29 cellular contexts compared by ENCODE assay signal in the genomic region with DNA sequence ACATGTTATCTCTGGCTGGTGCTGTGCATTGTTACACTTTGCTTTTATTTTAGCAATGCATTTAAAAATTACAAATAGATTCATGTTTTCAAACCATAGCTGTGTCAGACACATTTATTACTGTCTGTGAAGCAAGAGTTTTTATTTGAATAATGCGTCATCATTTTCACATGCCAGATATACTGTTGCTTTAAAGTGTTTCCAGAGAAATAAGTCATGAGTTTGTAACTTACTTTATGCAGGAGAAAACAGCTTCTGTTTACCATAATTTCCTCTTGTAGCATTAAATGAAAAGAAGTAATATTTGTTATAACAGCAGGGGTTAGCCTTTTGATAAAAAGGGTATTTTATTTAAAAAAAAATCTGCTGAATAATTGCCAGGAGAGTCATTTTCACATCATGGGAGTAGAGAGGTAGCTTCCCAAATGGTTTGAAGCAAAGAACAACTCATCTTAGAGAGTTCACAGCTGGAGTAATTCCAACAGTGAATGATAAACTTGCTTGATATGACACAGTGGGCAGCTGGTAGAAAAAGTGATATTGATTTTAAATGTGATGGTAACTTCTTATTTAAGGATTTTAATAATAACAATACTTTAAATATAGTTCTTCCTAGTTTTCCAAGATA.
A peak's percentile ranks its signal among the peaks of the same experiment; 100 is the strongest.
DNase-seq lines count a peak whose midpoint lies in the region; ATAC-seq and TF ChIP-seq lines count a peak whose summit lies in the region.
"Had no signal": no experiment of that assay in that cellular context is flagged by ENCODE, and none has a peak within 500 bp of the region (broad histone marks: within the 10 kb centered on the region; RNA-seq: fewer than 3 reads in every experiment).

No MANE protein-coding gene starts in this region.

- H4K20me1 ChIP-seq in GM23338 (replicated peaks; ENCODE audit: insufficient read depth), result no peaks in the 10 kb centered on the region
- H4K20me1 ChIP-seq: BLaER1 had no signal

- H3K36me3 ChIP-seq in Panc1 (ENCODE audit: control insufficient read depth, insufficient read depth, low read length), result no peaks in the 10 kb centered on the region
- H3K36me3 ChIP-seq in A673 (ENCODE audit: insufficient read depth, low read length, poor library complexity, severe bottlenecking), result no peaks in the 10 kb centered on the region
- no peaks in the 10 kb centered on the region for H3K36me3 ChIP-seq in GM23338 (ENCODE audit: insufficient read depth)
- H3K36me3 ChIP-seq: BLaER1, gastroesophageal sphincter, MG63, thoracic aorta had no signal

- no peak overlapping the region for H2AFZ ChIP-seq in GM23338
- H2AFZ ChIP-seq: hepatocyte had no signal

- H3K4me3 ChIP-seq in Panc1 (ENCODE audit: low read depth in 2 of 2, low read length in 2 of 2) (no peak overlapping the region), A673 (ENCODE audit: low read depth, low read length, poor library complexity, severe bottlenecking) (no peak overlapping the region), GM23338 (no peak overlapping the region)
- H3K4me3 ChIP-seq: BLaER1, gastroesophageal sphincter, GM12878, hepatocyte, MG63, smooth muscle cell, thoracic aorta had no signal

- H3K79me2 ChIP-seq in GM23338 (replicated peaks; ENCODE audit: insufficient read depth), result no peaks in the 10 kb centered on the region
- H3K79me2 ChIP-seq: hepatocyte had no signal

- DNase-seq in COLO829 (ENCODE audit: low spot score), result peak; percentile 12
- peak; percentile 75 for DNase-seq in Panc1 (ENCODE audit: low read depth, low spot score)
- peak; percentile 46 for DNase-seq in epithelial cell of prostate (ENCODE audit: low read depth, low spot score)
- DNase-seq in kidney tubule cell (ENCODE audit: low spot score), result peak; percentile 35
- no peak for DNase-seq in A673 (ENCODE audit: low spot score)
- DNase-seq in glomerular visceral epithelial cell (ENCODE audit: extremely low spot score), result no peak
- DNase-seq in GM23338 (ENCODE audit: low spot score), result no peak
- no peak for DNase-seq in AG08395 (ENCODE audit: low spot score)
- DNase-seq: activated CD4-positive, CD25-positive, alpha-beta regulatory T cell treated with anti-CD3 and anti-CD28 coated beads, Interleukin-2, amount 50 U/mL, for 72 hours; activated CD8-positive, alpha-beta memory T cell treated with anti-CD3 and anti-CD28 coated beads, Interleukin-2, amount 50 U/mL, for 48 hours; activated CD8-positive, alpha-beta T cell treated with anti-CD3 and anti-CD28 coated beads for 36 hours; activated naive CD4-positive, alpha-beta T cell treated with Interleukin-2 at 50 U/mL for 16 hours; GOT3; HFFc6; NCI-H2081; NCI-H2227 treated with DMSO at 0.1 percent for 48 hours; NCI-H526 treated with DMSO at 0.1 percent for 48 hours; SHP77 treated with DMSO at 0.1 percent for 48 hours had no signal

- in situ Hi-C loops in Panc1 (cut with HindIII; ENCODE audit: low pct_unique_long_range_greater_than_20kb, low sequenced_read_pairs), result no loop called here

- CTCF ChIA-PET in Panc1 (lab: Charles Lee) (interaction anchor here (0.5 kb wide), 1 partner anchor 26 kb away, joined by 3 read pairs; no protein-coding TSS in a partner anchor), A673 (lab: Charles Lee) (no interaction called here)

- no peaks in the 10 kb centered on the region for H3K36me3 Mint-ChIP-seq in GM23338 (ENCODE audit: low read depth)
- H3K36me3 Mint-ChIP-seq: brain, memory B cell had no signal

- no peaks in the 10 kb centered on the region for H3F3A ChIP-seq in GM23338 (replicated peaks; ENCODE audit: low read depth)

- no peak for ATAC-seq in Panc1
- ATAC-seq in GM23338, result no peak
- ATAC-seq: activated CD8-positive, alpha-beta T cell treated with anti-CD3 and anti-CD28 coated beads for 36 hours; gastroesophageal sphincter; GM12878 had no signal

- intact Hi-C loops in Panc1 (cut with micrococcal nuclease; ENCODE audit: unreplicated experiment) (no loop called here), A673 (cut with micrococcal nuclease; ENCODE audit: unreplicated experiment) (no loop called here)

- H3K4me1 ChIP-seq in Panc1 (ENCODE audit: control insufficient read depth, insufficient read depth, low read length) (no peaks in the 10 kb centered on the region), A673 (ENCODE audit: insufficient read depth, low read length, poor library complexity, severe bottlenecking) (no peaks in the 10 kb centered on the region), GM23338 (ENCODE audit: insufficient read depth) (no peaks in the 10 kb centered on the region)
- H3K4me1 ChIP-seq: BLaER1, gastroesophageal sphincter had no signal

- H3K27me3 Mint-ChIP-seq in GM23338 (ENCODE audit: insufficient read depth, low read depth, poor library complexity), result no peaks in the 10 kb centered on the region
- H3K27me3 Mint-ChIP-seq: activated CD8-positive, alpha-beta T cell treated with anti-CD3 and anti-CD28 coated beads for 36 hours; brain; memory B cell; stimulated activated naive CD8-positive, alpha-beta T cell treated with anti-CD3 and anti-CD28 coated beads, Interleukin-15, Interleukin-2, amounts not matched to agents 100 ng/mL and 50 ng/mL, for 24 hours had no signal

- TF ChIP-seq CTCF in Panc1 (IDR thresholded peaks at IDR 0.05), result no peak
- TF ChIP-seq CTCF in A673 (conservative IDR thresholded peaks at IDR 0.05; ENCODE audit: low read depth, low read length), result no peak
- no peak for TF ChIP-seq CTCF in GM23338 (conservative IDR thresholded peaks at IDR 0.05; ENCODE audit: low read depth in 2 of 2)

- no peak overlapping the region for H3K27ac ChIP-seq in Panc1 (ENCODE audit: low read length)
- H3K27ac ChIP-seq in epithelial cell of prostate, result peak overlapping the region; percentile 78
- H3K27ac ChIP-seq in A673 (ENCODE audit: low read depth, low read length, poor library complexity, severe bottlenecking), result no peak overlapping the region
- no peak overlapping the region for H3K27ac ChIP-seq in GM23338 (ENCODE audit: low read depth)
- H3K27ac ChIP-seq: BLaER1, gastroesophageal sphincter, hepatocyte, thoracic aorta had no signal

- H3K27me3 ChIP-seq in Panc1 (ENCODE audit: control insufficient read depth, insufficient read depth, low read length) (no peaks in the 10 kb centered on the region), A673 (replicated peaks; ENCODE audit: insufficient read depth, low read depth, low read length, poor library complexity) (no peaks in the 10 kb centered on the region), GM23338 (ENCODE audit: insufficient read depth) (no peaks in the 10 kb centered on the region)
- H3K27me3 ChIP-seq: BLaER1, gastroesophageal sphincter, hepatocyte, MG63 had no signal

- H3K4me3 Mint-ChIP-seq in GM23338, result no peak overlapping the region
- H3K4me3 Mint-ChIP-seq: activated CD8-positive, alpha-beta T cell treated with anti-CD3 and anti-CD28 coated beads for 36 hours; activated T-helper 1 cell treated with anti-CD3 and anti-CD28 coated beads, Interleukin-12 subunit alpha, Interleukin-12 subunit beta, Interleukin-2, Interleukin-4 antibody, amounts not matched to agents 30 ng/mL and 10 ng/mL and 1 ng/mL, durations not matched to agents 14 hours and 24 hours and 36 hours; brain; HFFc6; memory B cell; stimulated activated naive CD8-positive, alpha-beta T cell treated with anti-CD3 and anti-CD28 coated beads, Interleukin-15, Interleukin-2, amounts not matched to agents 100 ng/mL and 50 ng/mL, for 24 hours had no signal

- no TSS peak for BruUV-seq in Panc1 (replicated peaks; lab: Mats Ljungman, UMichigan)
- BruUV-seq in A673 (replicated peaks; lab: Mats Ljungman, UMichigan), result no TSS peak

- no peak overlapping the region for H3K4me2 ChIP-seq in GM23338
- H3K4me2 ChIP-seq: BLaER1, hepatocyte, smooth muscle cell had no signal

- no peaks in the 10 kb centered on the region for H3K4me1 Mint-ChIP-seq in GM23338
- H3K4me1 Mint-ChIP-seq: memory B cell had no signal

- H3K9me2 ChIP-seq in GM23338 (ENCODE audit: insufficient read depth), result no peaks in the 10 kb centered on the region

- POLR2A ChIA-PET in Panc1 (lab: Charles Lee), result no interaction called here
- POLR2A ChIA-PET in A673 (lab: Charles Lee; ENCODE audit: low non-redundant PET), result no interaction called here

- H3K9me3 ChIP-seq in Panc1 (ENCODE audit: control insufficient read depth, insufficient read depth, low read depth, low read length) (0 out of 2 replicates have a peak, but pooled peaks cover 3% of the 10 kb centered on the region), A673 (ENCODE audit: low read depth, low read length, poor library complexity, severe bottlenecking) (no peaks in the 10 kb centered on the region)
- H3K9me3 ChIP-seq: BLaER1, gastroesophageal sphincter, MG63, thoracic aorta had no signal

- H3K9me3 Mint-ChIP-seq in GM23338, result no peaks in the 10 kb centered on the region
- H3K9me3 Mint-ChIP-seq: activated T-helper 1 cell treated with anti-CD3 and anti-CD28 coated beads, Interleukin-12 subunit alpha, Interleukin-12 subunit beta, Interleukin-2, Interleukin-4 antibody, amounts not matched to agents 30 ng/mL and 10 ng/mL and 1 ng/mL, durations not matched to agents 14 hours and 24 hours and 36 hours; brain; stimulated activated naive CD8-positive, alpha-beta T cell treated with anti-CD3 and anti-CD28 coated beads, Interleukin-15, Interleukin-2, amounts not matched to agents 100 ng/mL and 50 ng/mL, for 24 hours had no signal

- no peak overlapping the region for H3K27ac Mint-ChIP-seq in GM23338
- H3K27ac Mint-ChIP-seq: activated CD8-positive, alpha-beta T cell treated with anti-CD3 and anti-CD28 coated beads for 36 hours; activated T-helper 1 cell treated with anti-CD3 and anti-CD28 coated beads, Interleukin-12 subunit alpha, Interleukin-12 subunit beta, Interleukin-2, Interleukin-4 antibody, amounts not matched to agents 30 ng/mL and 10 ng/mL and 1 ng/mL, durations not matched to agents 14 hours and 24 hours and 36 hours; brain; HFFc6; memory B cell; stimulated activated naive CD8-positive, alpha-beta T cell treated with anti-CD3 and anti-CD28 coated beads, Interleukin-15, Interleukin-2, amounts not matched to agents 100 ng/mL and 50 ng/mL, for 24 hours had no signal

TF ChIP-seq in GM23338, 12 proteins besides CTCF, POLR2A, EP300 and RAD21:
- TF ChIP-seq ZNF331 (CRISPR knock-in tag; IDR thresholded peaks at IDR 0.05; ENCODE audit: low read depth), result no peak
- TF ChIP-seq, protein P1, sequence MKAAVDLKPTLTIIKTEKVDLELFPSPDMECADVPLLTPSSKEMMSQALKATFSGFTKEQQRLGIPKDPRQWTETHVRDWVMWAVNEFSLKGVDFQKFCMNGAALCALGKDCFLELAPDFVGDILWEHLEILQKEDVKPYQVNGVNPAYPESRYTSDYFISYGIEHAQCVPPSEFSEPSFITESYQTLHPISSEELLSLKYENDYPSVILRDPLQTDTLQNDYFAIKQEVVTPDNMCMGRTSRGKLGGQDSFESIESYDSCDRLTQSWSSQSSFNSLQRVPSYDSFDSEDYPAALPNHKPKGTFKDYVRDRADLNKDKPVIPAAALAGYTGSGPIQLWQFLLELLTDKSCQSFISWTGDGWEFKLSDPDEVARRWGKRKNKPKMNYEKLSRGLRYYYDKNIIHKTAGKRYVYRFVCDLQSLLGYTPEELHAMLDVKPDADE (IDR thresholded peaks at IDR 0.05), result no peak
- no peak for TF ChIP-seq POLR2AphosphoS5 (IDR thresholded peaks at IDR 0.05; ENCODE audit: low read depth)
- no peak for TF ChIP-seq NANOG (IDR thresholded peaks at IDR 0.05; ENCODE audit: borderline replicate concordance)
- no peak for TF ChIP-seq STAT1 (IDR thresholded peaks at IDR 0.05; ENCODE audit: unreplicated experiment)

Comparison
In these comparisons a context has a peak if more than half of its experiments do, and no peak if none do; other contexts are left out.
1. DNase-seq: peak in COLO829 (single experiment), Panc1 (single experiment), epithelial cell of prostate (single experiment) and kidney tubule cell (single experiment); none in A673 (single experiment), glomerular visceral epithelial cell (single experiment), GM23338 (single experiment) and AG08395 (single experiment).